8 cellular contexts compared by ENCODE assay signal in genomic region chr22:50341977-50342650, GRCh38. TPM values are rescaled to one million over a fixed set of nuclear protein-coding genes. Genes with fewer than 3 reads are reported as not detected.
DNase-seq lines count a peak whose midpoint lies in the region; ATAC-seq and TF ChIP-seq lines count a peak whose summit lies in the region.

No MANE protein-coding gene starts in this region.

- in situ Hi-C loops in mammary epithelial cell (cut with MboI; ENCODE audit: low sequenced_read_pairs in 2 of 2): loop anchor here in 1 of 2 donors (5.0 kb wide), 1 partner anchor 90 kb away; the partner anchor contains the start of gene HDAC10

- H3K27me3 ChIP-seq in mammary epithelial cell (ENCODE audit: insufficient read depth, low read length): no peaks in the 10 kb centered on the region

- no peaks in the 10 kb centered on the region for H3K36me3 ChIP-seq in mammary epithelial cell (ENCODE audit: insufficient read depth, low read length)

- CTCF ChIA-PET in mammary epithelial cell (lab: Charles Lee; ENCODE audit: low non-redundant PET): interaction anchor here (0.6 kb wide), 1 partner anchor 279 kb away, joined by 3 read pairs; no protein-coding TSS in a partner anchor

- TF ChIP-seq CTCF in WI38 (IDR thresholded peaks at IDR 0.05; ENCODE audit: low read depth, low read length) (peak; percentile 89), mammary epithelial cell (conservative IDR thresholded peaks at IDR 0.05 in 1 of 2, IDR thresholded peaks at IDR 0.05 in 1 of 2; ENCODE audit: extremely low read depth in 1 of 2, insufficient read depth in 1 of 2, low read depth in 1 of 2, low read length in 2 of 2) (peak; percentile 99)

- H3K79me2 ChIP-seq in mammary epithelial cell (ENCODE audit: insufficient read depth, low read length): peaks cover 17% of the 10 kb centered on the region

- H3K4me3 ChIP-seq in WI38 (ENCODE audit: low read depth, low read length) (peak overlapping the region; percentile 67), mammary epithelial cell (replicated peaks in 1 of 3; ENCODE audit: insufficient read depth in 1 of 3, low read depth in 2 of 3, low read length in 3 of 3) (peak overlapping the region; percentile 51 to 61 (median 55)), skin epidermis (peak overlapping the region; percentile 65 to 98 (median 87))

- peak overlapping the region; percentile 96 for H3K4me2 ChIP-seq in mammary epithelial cell (ENCODE audit: insufficient read depth, low read depth, low read length)

- no TSS peak for BruUV-seq in mammary epithelial cell (replicated peaks; lab: Mats Ljungman, UMichigan)

- H4K20me1 ChIP-seq in mammary epithelial cell (ENCODE audit: insufficient read depth, low read length): no peaks in the 10 kb centered on the region

- no peak overlapping the region for H3K27ac ChIP-seq in mammary epithelial cell (ENCODE audit: insufficient read depth, low read depth, low read length)
- H3K27ac ChIP-seq in skin epidermis: peak overlapping the region in 18 of 21 experiments; percentile 28 to 97 (median 93)

- dilution Hi-C loops in mammary epithelial cell (cut with HindIII; ENCODE audit: low sequenced_read_pairs): loop anchor here (5.0 kb wide), 1 partner anchor 50 kb away; no protein-coding TSS in a partner anchor

- peak; percentile 51 for ATAC-seq in HG02678 (IDR thresholded peaks at IDR 0.05; ENCODE audit: unreplicated experiment)
- no peak for ATAC-seq in HG03139 (IDR thresholded peaks at IDR 0.05; ENCODE audit: unreplicated experiment)

- intact Hi-C loops in mammary epithelial cell (cut with micrococcal nuclease): loop anchor here (1.0 to 10.0 kb wide), 7 partner anchors 15 to 280 kb away; partner anchors contain the start of gene DENND6B

- peaks cover 7% of the 10 kb centered on the region for H3K4me1 ChIP-seq in mammary epithelial cell (ENCODE audit: insufficient read depth, low read length)

- peak overlapping the region; percentile 65 for H2AFZ ChIP-seq in mammary epithelial cell (ENCODE audit: low read depth, low read length)

- H3K9me3 ChIP-seq in mammary epithelial cell (replicated peaks; ENCODE audit: insufficient read depth, low read length): no peaks in the 10 kb centered on the region

- H3K9ac ChIP-seq in mammary epithelial cell (ENCODE audit: insufficient read depth, low read length): no peak overlapping the region

- DNase-seq in ELF-1 (ENCODE audit: low read depth, low spot score): peak; percentile 96
- DNase-seq in NCI-H2171 (lab: John Stamatoyannopoulos, UW): peak; percentile 82
- DNase-seq in mammary epithelial cell: peak; percentile 75
- DNase-seq in iPS-NIHi7 (ENCODE audit: extremely low spot score): peak; percentile 86

- 5% methylated on average over 18 of the region's 26 CpGs for WGBS in mammary epithelial cell (ENCODE audit: low coverage, missing lambda C conversion rate)

RNA-seq across cellular contexts. Expression of gene PPP6R2, which starts 1.0 kb away (rescaled TPM):
- total RNA-seq in mammary epithelial cell: 10 to 100 TPM; 37.7 to 52.3 TPM
- polyA plus RNA-seq in mammary epithelial cell: 23.4 TPM
- 35.5 TPM for polyA minus RNA-seq in mammary epithelial cell

RNA-seq across cellular contexts. Expression of gene DENND6B, which starts 15.3 kb away (rescaled TPM):
- 1 to 10 TPM; 2.0 to 3.4 TPM for total RNA-seq in mammary epithelial cell
- polyA plus RNA-seq in mammary epithelial cell: 1.2 TPM
- 9.9 TPM for polyA minus RNA-seq in mammary epithelial cell

RNA-seq across cellular contexts. Expression of gene PLXNB2, which starts 34.7 kb away (rescaled TPM):
- total RNA-seq in mammary epithelial cell: 100 to 1,000 TPM; 122 to 240 TPM
- polyA plus RNA-seq in mammary epithelial cell: 96.4 TPM
- 162 TPM for polyA minus RNA-seq in mammary epithelial cell
